37 cellular contexts compared by ENCODE assay signal in the genomic region with DNA sequence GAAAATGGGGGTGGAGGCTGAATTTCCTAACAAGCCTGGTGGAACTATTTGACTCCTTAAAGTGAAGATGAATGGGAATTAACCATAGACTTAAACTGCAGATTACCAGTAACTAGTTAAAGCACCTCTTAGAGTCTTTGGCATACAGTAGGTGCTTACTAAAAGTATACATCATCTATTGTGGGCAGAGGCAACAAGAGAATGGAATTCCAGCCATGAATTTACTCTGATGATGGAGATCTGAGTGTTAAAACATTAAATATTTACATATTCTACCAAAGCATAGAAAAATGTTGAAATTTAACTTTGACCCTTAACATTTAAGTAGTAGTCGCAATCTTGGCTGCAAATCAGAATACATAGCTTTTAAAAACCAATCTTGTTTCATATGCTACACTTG.
"Had no signal": no experiment of that assay in that cellular context is flagged by ENCODE, and none has a peak within 500 bp of the region (broad histone marks: within the 10 kb centered on the region; RNA-seq: fewer than 3 reads in every experiment).

No MANE protein-coding gene starts in this region.

- H3K4me1 ChIP-seq: breast epithelium, colonic mucosa had no signal

- H3K27ac Mint-ChIP-seq: activated B cell treated with CpG ODN at 0.5 μM for 24 hours; activated CD8-positive, alpha-beta memory T cell treated with anti-CD3 and anti-CD28 coated beads, Interleukin-2, amount 10 ng/mL, durations not matched to agents 7 days and 5 days; activated CD8-positive, alpha-beta T cell treated with anti-CD3 and anti-CD28 coated beads, Interleukin-2, amount 10 ng/mL, durations not matched to agents 7 days and 5 days; activated naive CD4-positive, alpha-beta T cell treated with anti-CD3 and anti-CD28 coated beads for 36 hours; activated naive CD4-positive, alpha-beta T cell treated with anti-CD3 and anti-CD28 coated beads, Interleukin-2, amount 50 U/mL, for 24 hours; activated naive CD8-positive, alpha-beta T cell treated with anti-CD3 and anti-CD28 coated beads for 36 hours; activated naive CD8-positive, alpha-beta T cell treated with anti-CD3 and anti-CD28 coated beads, Interleukin-2, amount 50 U/mL, for 24 hours; activated T-helper 1 cell treated with anti-CD3 and anti-CD28 coated beads, Interleukin-12 subunit alpha, Interleukin-12 subunit beta, Interleukin-2, Interleukin-4 antibody, amounts not matched to agents 30 ng/mL and 10 ng/mL and 1 ng/mL, durations not matched to agents 14 hours and 24 hours and 36 hours; activated T-helper 2 cell treated with anti-CD3 and anti-CD28 coated beads, Interferon-gamma antibody, Interleukin-2, Interleukin-4, amounts not matched to agents 10 μg/mL and 5 μg/mL and 100 μg/mL, durations not matched to agents 14 hours and 24 hours and 36 hours; T-helper 17 cell; T-helper 2 cell treated with Interferon-gamma antibody and Interleukin-4, amounts not matched to agents 5 μg/mL and 100 μg/mL, for 36 hours had no signal

- ATAC-seq: activated CD4-positive, CD25-positive, alpha-beta regulatory T cell treated with anti-CD3 and anti-CD28 coated beads, Interleukin-2, amount 50 U/mL, for 24 hours; activated CD8-positive, alpha-beta memory T cell treated with anti-CD3 and anti-CD28 coated beads, Interleukin-2, amount 10 ng/mL, durations not matched to agents 7 days and 5 days; activated CD8-positive, alpha-beta T cell treated with anti-CD3 and anti-CD28 coated beads, Interleukin-2, amount 10 ng/mL, durations not matched to agents 7 days and 5 days; activated naive CD8-positive, alpha-beta T cell treated with anti-CD3 and anti-CD28 coated beads, Interleukin-2, amount 50 U/mL, for 24 hours; body of pancreas; T-helper 17 cell had no signal

- H3K9me3 Mint-ChIP-seq: activated B cell treated with CpG ODN at 0.5 μM for 24 hours; activated naive CD4-positive, alpha-beta T cell treated with anti-CD3 and anti-CD28 coated beads for 36 hours; activated naive CD4-positive, alpha-beta T cell treated with anti-CD3 and anti-CD28 coated beads, Interleukin-2, amount 50 U/mL, for 24 hours; activated naive CD8-positive, alpha-beta T cell treated with anti-CD3 and anti-CD28 coated beads for 36 hours; activated naive CD8-positive, alpha-beta T cell treated with anti-CD3 and anti-CD28 coated beads, Interleukin-2, amount 50 U/mL, for 24 hours; activated T-helper 1 cell treated with anti-CD3 and anti-CD28 coated beads, Interleukin-12 subunit alpha, Interleukin-12 subunit beta, Interleukin-2, Interleukin-4 antibody, amounts not matched to agents 30 ng/mL and 10 ng/mL and 1 ng/mL, durations not matched to agents 14 hours and 24 hours and 36 hours; activated T-helper 2 cell treated with anti-CD3 and anti-CD28 coated beads, Interferon-gamma antibody, Interleukin-2, Interleukin-4, amounts not matched to agents 10 μg/mL and 5 μg/mL and 100 μg/mL, durations not matched to agents 14 hours and 24 hours and 36 hours; T-helper 2 cell treated with Interferon-gamma antibody and Interleukin-4, amounts not matched to agents 5 μg/mL and 100 μg/mL, for 36 hours had no signal

- H3K4me3 ChIP-seq: adrenal gland, body of pancreas, breast epithelium, cardiac muscle cell, colonic mucosa, esophagus squamous epithelium had no signal

- DNase-seq: activated B cell treated with CpG ODN at 0.5 μM for 24 hours; activated CD4-positive, alpha-beta T cell treated with anti-CD3 and anti-CD28 coated beads for 48 hours; activated CD4-positive, alpha-beta T cell treated with anti-CD3 and anti-CD28 coated beads, Interleukin-2, amount 50 U/mL, for 1 hour; activated CD4-positive, alpha-beta T cell treated with anti-CD3 and anti-CD28 coated beads, Interleukin-2, amount 50 U/mL, for 48 hours; activated CD8-positive, alpha-beta memory T cell treated with anti-CD3 and anti-CD28 coated beads, Interleukin-2, amount 10 ng/mL, durations not matched to agents 7 days and 5 days; activated CD8-positive, alpha-beta memory T cell treated with anti-CD3 and anti-CD28 coated beads, Interleukin-2, amount 50 U/mL, for 4 hours; activated CD8-positive, alpha-beta T cell treated with anti-CD3 and anti-CD28 coated beads, Interleukin-2, amount 10 ng/mL, durations not matched to agents 7 days and 5 days; activated effector memory CD4-positive, alpha-beta T cell treated with anti-CD3 and anti-CD28 coated beads, Interleukin-2, amount 50 U/mL, for 16 hours; activated naive CD4-positive, alpha-beta T cell treated with anti-CD3 and anti-CD28 coated beads for 36 hours; activated naive CD8-positive, alpha-beta T cell treated with anti-CD3 and anti-CD28 coated beads for 36 hours; activated naive CD8-positive, alpha-beta T cell treated with anti-CD3 and anti-CD28 coated beads, Interleukin-2, amount 50 U/mL, for 24 hours; activated T-cell treated with anti-CD3 and anti-CD28 coated beads, Interleukin-2, amount 50 U/mL, for 1 hour; activated T-cell treated with anti-CD3 and anti-CD28 coated beads, Interleukin-2, amount 50 U/mL, for 48 hours; adrenal gland; amygdala; aorta; body of pancreas; central memory CD4-positive, alpha-beta T cell; cerebellar nuclear complex; colonic mucosa; effector CD8-positive, alpha-beta T cell; esophagus squamous epithelium; foreskin fibroblast; T-helper 17 cell; T1000; WERI-Rb-1 had no signal

- H3K27me3 Mint-ChIP-seq: activated B cell treated with CpG ODN at 0.5 μM for 24 hours; activated CD8-positive, alpha-beta memory T cell treated with anti-CD3 and anti-CD28 coated beads, Interleukin-2, amount 10 ng/mL, durations not matched to agents 7 days and 5 days; activated naive CD4-positive, alpha-beta T cell treated with anti-CD3 and anti-CD28 coated beads, Interleukin-2, amount 50 U/mL, for 24 hours; activated naive CD8-positive, alpha-beta T cell treated with anti-CD3 and anti-CD28 coated beads for 36 hours; activated naive CD8-positive, alpha-beta T cell treated with anti-CD3 and anti-CD28 coated beads, Interleukin-2, amount 50 U/mL, for 24 hours; T-helper 17 cell had no signal

- H3K27ac ChIP-seq: adrenal gland, body of pancreas, breast epithelium, cardiac muscle cell, colonic mucosa, epithelial cell of prostate, esophagus squamous epithelium, WERI-Rb-1 had no signal

- H3K27me3 ChIP-seq: adrenal gland, body of pancreas, breast epithelium, cardiac muscle cell, colonic mucosa, esophagus squamous epithelium had no signal

- FAIRE-seq: endometrium, endothelial cell of umbilical vein, frontal cortex had no signal

- H3K4me3 Mint-ChIP-seq: activated B cell treated with CpG ODN at 0.5 μM for 24 hours; activated CD8-positive, alpha-beta memory T cell treated with anti-CD3 and anti-CD28 coated beads, Interleukin-2, amount 10 ng/mL, durations not matched to agents 7 days and 5 days; activated CD8-positive, alpha-beta T cell treated with anti-CD3 and anti-CD28 coated beads, Interleukin-2, amount 10 ng/mL, durations not matched to agents 7 days and 5 days; activated naive CD4-positive, alpha-beta T cell treated with anti-CD3 and anti-CD28 coated beads for 36 hours; activated naive CD8-positive, alpha-beta T cell treated with anti-CD3 and anti-CD28 coated beads for 36 hours; activated naive CD8-positive, alpha-beta T cell treated with anti-CD3 and anti-CD28 coated beads, Interleukin-2, amount 50 U/mL, for 24 hours; activated T-helper 1 cell treated with anti-CD3 and anti-CD28 coated beads, Interleukin-12 subunit alpha, Interleukin-12 subunit beta, Interleukin-2, Interleukin-4 antibody, amounts not matched to agents 30 ng/mL and 10 ng/mL and 1 ng/mL, durations not matched to agents 14 hours and 24 hours and 36 hours; T-helper 17 cell; T-helper 2 cell treated with Interferon-gamma antibody and Interleukin-4, amounts not matched to agents 5 μg/mL and 100 μg/mL, for 36 hours had no signal

- H3K9me3 ChIP-seq: adrenal gland, body of pancreas, breast epithelium, colonic mucosa, esophagus squamous epithelium had no signal

- H3K36me3 ChIP-seq: breast epithelium, colonic mucosa had no signal
